ENCODE assay signal across 13 cellular contexts in genomic region chr1:24720152-24720551, GRCh38. TPM values are rescaled to one million over a fixed set of nuclear protein-coding genes. Genes with fewer than 3 reads are reported as not detected.
DNase-seq lines count a peak whose midpoint lies in the region; ATAC-seq, FAIRE-seq and TF ChIP-seq lines count a peak whose summit lies in the region.
"Had no signal": no experiment of that assay in that cellular context is flagged by ENCODE, and none has a peak within 500 bp of the region (broad histone marks: within the 10 kb centered on the region; RNA-seq: fewer than 3 reads in every experiment).

No MANE protein-coding gene starts in this region.

- no peaks in the 10 kb centered on the region for H3K27me3 ChIP-seq in adipocyte (replicated peaks; ENCODE audit: control insufficient read depth, insufficient read depth, low read length)
- H3K27me3 ChIP-seq in pancreas = no peaks in the 10 kb centered on the region
- H3K27me3 ChIP-seq: cardiac muscle cell had no signal

- intact Hi-C loops in pancreas (cut with DNase I) = no loop called here

- WGBS in pancreas, 2 donors = 77 to 88% methylated on average over 12 of the region's 12 CpGs

- peak overlapping the region in 1 of 4 donors; percentile 44 for H3K27ac ChIP-seq in pancreas
- H3K27ac ChIP-seq: cardiac muscle cell had no signal

- FAIRE-seq in pancreas (lab: Jason Lieb, UNC) = no peak
- FAIRE-seq: GM12878 had no signal

- no peaks in the 10 kb centered on the region for H3K9me3 ChIP-seq in adipocyte (ENCODE audit: control insufficient read depth, low read length)
- H3K9me3 ChIP-seq in pancreas = no peaks in the 10 kb centered on the region

- H3K4me3 ChIP-seq in adipocyte (ENCODE audit: low read length) (no peak overlapping the region), pancreas (no peak overlapping the region)
- H3K4me3 ChIP-seq: cardiac muscle cell, GM12878 had no signal

- ATAC-seq in pancreas = peak in 3 of 4 donors; percentile 47 to 65 (median 57)
- no peak for ATAC-seq in GM19452 (IDR thresholded peaks at IDR 0.05; ENCODE audit: unreplicated experiment)
- no peak for ATAC-seq in HG02798 (IDR thresholded peaks at IDR 0.05; ENCODE audit: poor library complexity, unreplicated experiment)
- ATAC-seq: GM12878 had no signal

- TF ChIP-seq CTCF in AG09319 (IDR thresholded peaks at IDR 0.05; ENCODE audit: low read depth, low read length) (no peak), pancreas (IDR thresholded peaks at IDR 0.05) (no peak)

- H3K36me3 ChIP-seq in adipocyte (ENCODE audit: control insufficient read depth, insufficient read depth, low read length, severe bottlenecking) (no peaks in the 10 kb centered on the region), pancreas (no peaks in the 10 kb centered on the region)
- H3K36me3 ChIP-seq: cardiac muscle cell had no signal

- H3K4me1 ChIP-seq in adipocyte (ENCODE audit: control insufficient read depth, insufficient read depth, low read length) = peaks cover 25% of the 10 kb centered on the region
- H3K4me1 ChIP-seq in pancreas = peaks cover 0 to 10% (median 9%) of the 10 kb centered on the region in 3 donors

- H3K9ac ChIP-seq in adipocyte (ENCODE audit: low read length) = peak overlapping the region; percentile 22

- DNase-seq in AG09319 (ENCODE audit: extremely low read depth, low read depth) (peak; percentile 60), adipocyte (ENCODE audit: low read depth) (no peak), glomerular visceral epithelial cell (ENCODE audit: extremely low spot score) (peak; percentile 44), pancreas (peak in 5 of 6 donors; percentile 35 to 73 (median 40)), NCI-H1694 (lab: John Stamatoyannopoulos, UW) (no peak), HuH-7.5 (ENCODE audit: low spot score) (no peak)
- DNase-seq: activated CD4-positive, alpha-beta T cell treated with anti-CD3 and anti-CD28 coated beads, Interleukin-2, amount 10 ng/mL, durations not matched to agents 7 days and 5 days; GOT3; mesendoderm had no signal

RNA-seq across cellular contexts. Expression of gene CLIC4, which starts 25.1 kb away (rescaled TPM):
- total RNA-seq in pancreas = 10 to 100 TPM; 16.8 to 86.7 (median 35.6) TPM
- 10 to 100 TPM; 12.0 to 16.1 TPM for polyA plus RNA-seq in pancreas

Comparison
In these comparisons a context has a peak if more than half of its experiments do, and no peak if none do; other contexts are left out.
1. DNase-seq: peak in AG09319 (single experiment), glomerular visceral epithelial cell (single experiment) and pancreas (5 of 6); none in adipocyte (single experiment), NCI-H1694 (single experiment) and HuH-7.5 (single experiment).
2. ATAC-seq: peak in pancreas (3 of 4); none in GM19452 (single experiment) and HG02798 (single experiment).